In genomic region chr5:108998216-108998615, GRCh38 we compare ENCODE assay signal across 1 cellular context.
TF ChIP-seq lines count a peak whose summit lies in the region.

No MANE protein-coding gene starts in this region.

TF ChIP-seq in IMR-90, 13 proteins besides CTCF, POLR2A, EP300 and RAD21:
- TF ChIP-seq BHLHE40 (IDR thresholded peaks at IDR 0.05; ENCODE audit: low read depth, low read length) (no peak), SMC3 (IDR thresholded peaks at IDR 0.05; ENCODE audit: low read depth, low read length) (no peak), RFX5 (IDR thresholded peaks at IDR 0.05; ENCODE audit: low read depth, low read length) (no peak), MAFK (IDR thresholded peaks at IDR 0.05; ENCODE audit: low read depth, low read length) (no peak)
